ENCODE assay signal across 28 cellular contexts in genomic region chr1:113253187-113253966, GRCh38.
DNase-seq lines count a peak whose midpoint lies in the region; ATAC-seq, FAIRE-seq and TF ChIP-seq lines count a peak whose summit lies in the region.
"Had no signal": no experiment of that assay in that cellular context is flagged by ENCODE, and none has a peak within 500 bp of the region (broad histone marks: within the 10 kb centered on the region; RNA-seq: fewer than 3 reads in every experiment).

No MANE protein-coding gene starts in this region.

- 55 to 65% methylated on average over 6 of the region's 6 CpGs for WGBS in body of pancreas, 2 donors
- WGBS in right cardiac atrium, result 74% methylated on average over 6 of the region's 6 CpGs
- WGBS in neuronal stem cell (ENCODE audit: extremely low coverage in 2 of 2, insufficient read length in 2 of 2, insufficient replicate concordance in 1 of 2), 2 donors, result no CpG with 5 or more reads among the region's 6 CpGs
- WGBS in small intestine, 3 donors, result 24 to 64% (median 40%) methylated on average over 6 of the region's 6 CpGs

- no peak overlapping the region for H2BK120ac ChIP-seq in neuronal stem cell (ENCODE audit: low read depth, low read length)

- H3K4ac ChIP-seq in neuronal stem cell (ENCODE audit: low read length), result no peak overlapping the region

- H3K4me1 ChIP-seq in body of pancreas (peaks cover 53% of the 10 kb centered on the region), right cardiac atrium (ENCODE audit: control insufficient read depth, insufficient read depth, low read length) (no peaks in the 10 kb centered on the region), neuronal stem cell (ENCODE audit: control insufficient read depth in 2 of 2, insufficient read depth in 1 of 2, low read depth in 1 of 2, low read length in 2 of 2) (peaks cover 0 to 31% of the 10 kb centered on the region in 2 donors), small intestine (ENCODE audit: control insufficient read depth in 2 of 2, insufficient read depth in 1 of 2, low read depth in 1 of 2, low read length in 1 of 2) (no peaks in the 10 kb centered on the region)
- H3K4me1 ChIP-seq: BLaER1 had no signal

- DNase-seq in body of pancreas, result no peak
- DNase-seq in right cardiac atrium, result no peak
- DNase-seq in neuronal stem cell (ENCODE audit: low spot score), result peak; percentile 59
- DNase-seq in small intestine, result peak; percentile 72
- DNase-seq in activated CD4-positive, alpha-beta T cell treated with anti-CD3 and anti-CD28 coated beads for 1 hour, result no peak
- no peak for DNase-seq in coronary artery (ENCODE audit: low spot score)
- DNase-seq in NCI-H2029 (lab: John Stamatoyannopoulos, UW), result no peak
- DNase-seq: activated CD4-positive, alpha-beta T cell treated with anti-CD3 and anti-CD28 coated beads, Interleukin-2, amount 50 U/mL, for 48 hours; activated gamma-delta T cell treated with Interleukin-2 at 50 U/mL for 16 hours; activated naive CD8-positive, alpha-beta T cell treated with anti-CD3 and anti-CD28 coated beads, Interleukin-2, amount 10 ng/mL, durations not matched to agents 7 days and 5 days; activated T-cell treated with anti-CD3 and anti-CD28 coated beads, Interleukin-2, amount 50 U/mL, for 48 hours; aorta; caudate nucleus; COR-L47; erythroblast; GM23248; NCI-H1436 treated with DMSO at 0.1 percent for 48 hours; NCI-H226; NCI-H526 treated with DMSO at 0.1 percent for 48 hours; NK-92 treated with Interleukin-12 subunit alpha and Interleukin-12 subunit beta, amount 100 ng/mL, for 24 hours; PC-3; stimulated activated CD4-positive, alpha-beta T cell treated with anti-CD3 and anti-CD28 coated beads, Interleukin-1b, Interleukin-23, amount 100 ng/mL, for 48 hours; stimulated activated naive CD8-positive, alpha-beta T cell treated with anti-CD3 and anti-CD28 coated beads, Interleukin-15, Interleukin-2, amounts not matched to agents 100 U/mL and 50 U/mL, for 24 hours; T-helper 17 cell had no signal

- TF ChIP-seq CTCF in body of pancreas (IDR thresholded peaks at IDR 0.05), result no peak
- no peak for TF ChIP-seq CTCF in coronary artery (IDR thresholded peaks at IDR 0.05)

- H3K27ac ChIP-seq in body of pancreas (peak overlapping the region; percentile 41 to 85 (median 84)), right cardiac atrium (ENCODE audit: low read length) (no peak overlapping the region), neuronal stem cell (replicated peaks; ENCODE audit: low read length) (no peak overlapping the region), small intestine (ENCODE audit: low read depth in 1 of 2, low read length in 1 of 2) (no peak overlapping the region), coronary artery (no peak overlapping the region)
- H3K27ac ChIP-seq: BLaER1, GM23248, neutrophil had no signal

- H3K23ac ChIP-seq in neuronal stem cell (ENCODE audit: low read depth, low read length, poor library complexity), result no peak overlapping the region

- H3K27me3 ChIP-seq in body of pancreas, result no peaks in the 10 kb centered on the region
- no peaks in the 10 kb centered on the region for H3K27me3 ChIP-seq in right cardiac atrium (ENCODE audit: control insufficient read depth, insufficient read depth)
- H3K27me3 ChIP-seq in neuronal stem cell (ENCODE audit: control insufficient read depth in 3 of 3, insufficient read depth in 3 of 3, low read depth in 1 of 3, low read length in 3 of 3), result peaks cover 0 to 17% (median 0%) of the 10 kb centered on the region in 3 experiments
- H3K27me3 ChIP-seq in small intestine (ENCODE audit: control insufficient read depth in 2 of 2, insufficient read depth in 2 of 2, low read length in 2 of 2), result no peaks in the 10 kb centered on the region
- H3K27me3 ChIP-seq: BLaER1 had no signal

- H4K91ac ChIP-seq in neuronal stem cell (ENCODE audit: low read depth, low read length, poor library complexity), result no peak overlapping the region

- H3K4me3 ChIP-seq in body of pancreas (no peak overlapping the region), right cardiac atrium (ENCODE audit: low read length) (no peak overlapping the region), neuronal stem cell (ENCODE audit: low read length in 2 of 2) (no peak overlapping the region), small intestine (ENCODE audit: low read depth in 1 of 2, low read length in 2 of 2) (no peak overlapping the region), coronary artery (no peak overlapping the region)
- H3K4me3 ChIP-seq: BLaER1, GM23248 had no signal

- H3K18ac ChIP-seq in neuronal stem cell (ENCODE audit: low read length), result no peak overlapping the region

- no peak overlapping the region for H2BK12ac ChIP-seq in neuronal stem cell (ENCODE audit: low read length)

- no peak overlapping the region for H3K14ac ChIP-seq in neuronal stem cell (ENCODE audit: low read length)

- no peak for TF ChIP-seq POLR2A in body of pancreas (IDR thresholded peaks at IDR 0.05)

- no peak for FAIRE-seq in small intestine (lab: Jason Lieb, UNC)
- FAIRE-seq: TTC549 had no signal

- H3K79me1 ChIP-seq in neuronal stem cell (ENCODE audit: low read depth, low read length), result no peaks in the 10 kb centered on the region

- H3K36me3 ChIP-seq in body of pancreas (replicated peaks in 1 of 2; ENCODE audit: insufficient read depth in 1 of 2, low read depth in 2 of 2) (no peaks in the 10 kb centered on the region), neuronal stem cell (replicated peaks in 1 of 2; ENCODE audit: control insufficient read depth in 2 of 2, insufficient read depth in 2 of 2, low read length in 2 of 2) (no peaks in the 10 kb centered on the region), small intestine (ENCODE audit: control insufficient read depth in 2 of 2, insufficient read depth in 2 of 2, low read length in 2 of 2) (no peaks in the 10 kb centered on the region)
- H3K36me3 ChIP-seq: BLaER1, neutrophil had no signal

- H3K4me2 ChIP-seq in neuronal stem cell (ENCODE audit: insufficient read depth, low read length, poor library complexity, severe bottlenecking), result no peak overlapping the region
- H3K4me2 ChIP-seq: BLaER1 had no signal

- intact Hi-C loops in body of pancreas (cut with DNase I), result no loop called here
- intact Hi-C loops in right cardiac atrium (cut with DNase I), result no loop called here

- H2BK15ac ChIP-seq in neuronal stem cell (ENCODE audit: low read length), result no peak overlapping the region

- no peak overlapping the region for H3K9ac ChIP-seq in neuronal stem cell (ENCODE audit: low read depth, low read length, poor library complexity)
- H3K9ac ChIP-seq: BLaER1, GM23248 had no signal

- H2AK5ac ChIP-seq in neuronal stem cell (ENCODE audit: low read depth, low read length), result no peak overlapping the region

- H3K9me3 ChIP-seq in body of pancreas (no peaks in the 10 kb centered on the region), right cardiac atrium (ENCODE audit: control insufficient read depth, low read length) (no peaks in the 10 kb centered on the region), neuronal stem cell (replicated peaks in 1 of 2; ENCODE audit: control insufficient read depth in 2 of 2, insufficient read depth in 1 of 2, low read depth in 1 of 2, low read length in 2 of 2) (no peaks in the 10 kb centered on the region), small intestine (ENCODE audit: control insufficient read depth, low read depth) (no peaks in the 10 kb centered on the region)
- H3K9me3 ChIP-seq: BLaER1, neutrophil had no signal

- no peak overlapping the region for H4K8ac ChIP-seq in neuronal stem cell (ENCODE audit: low read depth, low read length)

- ATAC-seq in body of pancreas (no peak), right cardiac atrium (peak; percentile 38 to 58)
- ATAC-seq: PC-3; SK-N-SH treated with all-trans-retinoic acid at 6 μM for 48 hours; stimulated activated naive CD8-positive, alpha-beta T cell treated with anti-CD3 and anti-CD28 coated beads, Interleukin-15, Interleukin-2, amounts not matched to agents 100 U/mL and 50 U/mL, for 24 hours; T-helper 17 cell had no signal

- H2AFZ ChIP-seq in neuronal stem cell (ENCODE audit: low read length), result no peak overlapping the region
- H2AFZ ChIP-seq: GM23248 had no signal

- no peak overlapping the region for H2BK5ac ChIP-seq in neuronal stem cell (ENCODE audit: low read length)

Comparison
In these comparisons a context has a peak if more than half of its experiments do, and no peak if none do; other contexts are left out.
1. DNase-seq: peak in neuronal stem cell (single experiment) and small intestine (single experiment); none in body of pancreas (0 of 4), right cardiac atrium (0 of 3), activated CD4-positive, alpha-beta T cell treated with anti-CD3 and anti-CD28 coated beads for 1 hour (single experiment), coronary artery (single experiment) and NCI-H2029 (single experiment).
2. H3K27ac ChIP-seq: peak in body of pancreas (4 of 4); none in right cardiac atrium (single experiment), neuronal stem cell (single experiment), small intestine (0 of 2) and coronary artery (0 of 2).